Comparison of ENCODE assay signal across 18 cellular contexts in genomic region chr11:134642206-134642605, GRCh38.
DNase-seq lines count a peak whose midpoint lies in the region; ATAC-seq, FAIRE-seq and TF ChIP-seq lines count a peak whose summit lies in the region.
"Had no signal": no experiment of that assay in that cellular context is flagged by ENCODE, and none has a peak within 500 bp of the region (broad histone marks: within the 10 kb centered on the region; RNA-seq: fewer than 3 reads in every experiment).

No MANE protein-coding gene starts in this region.

- H3K4ac ChIP-seq in H1 (replicated peaks; ENCODE audit: insufficient read length, low read depth, low read length) = no peak overlapping the region
- no peak overlapping the region for H3K4ac ChIP-seq in trophoblast cell (ENCODE audit: low read depth, low read length)

- H3K9ac ChIP-seq in H1 (replicated peaks in 1 of 4; ENCODE audit: extremely low read depth in 1 of 4, low read depth in 3 of 4, low read length in 3 of 4) (no peak overlapping the region), trophoblast cell (ENCODE audit: low read length) (no peak overlapping the region)

- no peak overlapping the region for H4K8ac ChIP-seq in H1 (ENCODE audit: extremely low read depth, insufficient read depth, low read length)
- H4K8ac ChIP-seq in trophoblast cell (ENCODE audit: low read depth, low read length) = no peak overlapping the region

- WGBS in H1 (ENCODE audit: extremely low coverage in 1 of 2, insufficient coverage in 1 of 2, insufficient read length in 1 of 2, insufficient replicate concordance in 2 of 2, low coverage in 1 of 2, low lambda C conversion rate in 2 of 2, missing lambda C conversion rate in 1 of 2), 2 experiments = 100% methylated on average over 3 of the region's 3 CpGs; no CpG with 5 or more reads in 1 of the 2 experiments
- no CpG with 5 or more reads among the region's 3 CpGs for WGBS in trophoblast cell (ENCODE audit: extremely low coverage, insufficient coverage, insufficient read length)

- H4K5ac ChIP-seq in H1 (ENCODE audit: insufficient read length, low read depth, low read length) = no peak overlapping the region

- H2AFZ ChIP-seq in H1 (ENCODE audit: low read length) (no peak overlapping the region), trophoblast cell (ENCODE audit: insufficient read depth, low read length, poor library complexity) (no peak overlapping the region)

- no peak overlapping the region for H2BK120ac ChIP-seq in H1 (replicated peaks; ENCODE audit: low read depth, low read length)
- no peak overlapping the region for H2BK120ac ChIP-seq in trophoblast cell (ENCODE audit: insufficient read depth, low read length, poor library complexity)

- ATAC-seq in left colon (peak; percentile 63), upper lobe of right lung (no peak)
- ATAC-seq: A549 had no signal

- intact Hi-C loops in left colon (cut with DNase I, micrococcal nuclease) = no loop called here
- intact Hi-C loops in upper lobe of right lung (cut with DNase I) = no loop called here
- intact Hi-C loops in dorsolateral prefrontal cortex (cut with DNase I) = loop anchor here in 1 of 2 donors (10.0 kb wide), 1 partner anchor 267 kb away; no protein-coding TSS in a partner anchor

- no peak overlapping the region for H4K12ac ChIP-seq in trophoblast cell (ENCODE audit: low read depth, low read length)

- no peak overlapping the region for H3K23ac ChIP-seq in H1 (ENCODE audit: insufficient read length)
- H3K23ac ChIP-seq in trophoblast cell (ENCODE audit: low read length) = no peak overlapping the region

- no peak for TF ChIP-seq RAD21 in H1 (IDR thresholded peaks at IDR 0.05 in 1 of 2, conservative IDR thresholded peaks at IDR 0.05 in 1 of 2; ENCODE audit: low read depth in 2 of 2, low read length in 2 of 2)

- POLR2A ChIA-PET in H1 (lab: Charles Lee; ENCODE audit: partially characterized antibody) = no interaction called here

- H3K4me3 ChIP-seq in H1 (ENCODE audit: extremely low read depth in 1 of 4, insufficient read depth in 2 of 4, low read depth in 3 of 4, low read length in 4 of 4) (no peak overlapping the region), trophoblast cell (ENCODE audit: low read depth, low read length) (no peak overlapping the region), upper lobe of right lung (no peak overlapping the region), dorsolateral prefrontal cortex (no peak overlapping the region)
- H3K4me3 ChIP-seq: A549 had no signal

- H4K91ac ChIP-seq in H1 (replicated peaks; ENCODE audit: insufficient read length, low read length) = peak overlapping the region; percentile 25
- H4K91ac ChIP-seq in trophoblast cell (ENCODE audit: low read depth, low read length) = no peak overlapping the region

- no peak overlapping the region for H3K14ac ChIP-seq in H1 (ENCODE audit: insufficient read length)
- H3K14ac ChIP-seq in trophoblast cell (ENCODE audit: low read length) = no peak overlapping the region

- FAIRE-seq in H1 (lab: Jason Lieb, UNC) = no peak
- FAIRE-seq: A549, D721Med, G401.6, GM12892 had no signal

- TF ChIP-seq POLR2A in H1 (IDR thresholded peaks at IDR 0.05; ENCODE audit: control extremely low read depth in 1 of 2, low read depth in 2 of 2, low read length in 2 of 2) = no peak

- no peaks in the 10 kb centered on the region for H3K79me2 ChIP-seq in H1 (ENCODE audit: control insufficient read depth in 1 of 2, insufficient read depth in 2 of 2, low read length in 2 of 2)
- H3K79me2 ChIP-seq in trophoblast cell (ENCODE audit: control insufficient read depth, insufficient read depth, low read length, poor library complexity) = no peaks in the 10 kb centered on the region

- no peak for TF ChIP-seq EP300 in H1 (IDR thresholded peaks at IDR 0.05; ENCODE audit: borderline replicate concordance in 1 of 2, low read depth in 2 of 2, low read length in 2 of 2)

- H3K4me2 ChIP-seq in H1 (ENCODE audit: insufficient read depth in 1 of 2, low read depth in 2 of 2, low read length in 2 of 2) (no peak overlapping the region), trophoblast cell (ENCODE audit: low read length) (no peak overlapping the region)
- H3K4me2 ChIP-seq: A549 had no signal

- no peak for TF ChIP-seq CTCF in H1 (IDR thresholded peaks at IDR 0.05; ENCODE audit: control extremely low read depth in 1 of 3, insufficient read depth in 1 of 3, low read depth in 1 of 3, low read length in 3 of 3)
- no peak for TF ChIP-seq CTCF in upper lobe of right lung (IDR thresholded peaks at IDR 0.05)
- no peak for TF ChIP-seq CTCF in dorsolateral prefrontal cortex (IDR thresholded peaks at IDR 0.05 in 54 of 56, conservative IDR thresholded peaks at IDR 0.05 in 2 of 56; ENCODE audit: low read depth in 1 of 56, partially characterized antibody in 56 of 56)

- H3K27me3 ChIP-seq in H1 (replicated peaks in 1 of 4; ENCODE audit: control insufficient read depth in 3 of 4, extremely low read depth in 1 of 4, insufficient read depth in 3 of 4, low read length in 3 of 4) = peaks cover 0 to 2% (median 0%) of the 10 kb centered on the region in 4 experiments; a peak in 1 of 7 replicates
- H3K27me3 ChIP-seq in trophoblast cell (ENCODE audit: insufficient read depth, low read length) = no peaks in the 10 kb centered on the region
- peaks cover 4% of the 10 kb centered on the region for H3K27me3 ChIP-seq in upper lobe of right lung
- peaks cover 0 to 11% (median 0%) of the 10 kb centered on the region in 45 donors for H3K27me3 ChIP-seq in dorsolateral prefrontal cortex

- no peak overlapping the region for H3K56ac ChIP-seq in H1 (replicated peaks; ENCODE audit: insufficient read length, low read depth, low read length)

- H2BK15ac ChIP-seq in H1 (ENCODE audit: low read length) = peak overlapping the region; percentile 81; the same call in 1 of the 2 replicates

- no peak overlapping the region for H2BK20ac ChIP-seq in H1 (ENCODE audit: low read length)

- H3K27ac ChIP-seq in H1 (ENCODE audit: low read depth, low read length) (no peak overlapping the region), trophoblast cell (ENCODE audit: low read depth, low read length) (no peak overlapping the region), upper lobe of right lung (no peak overlapping the region), dorsolateral prefrontal cortex (no peak overlapping the region)
- H3K27ac ChIP-seq: A549, C4-2B had no signal

- CTCF ChIA-PET in H1 (lab: Charles Lee; ENCODE audit: partially characterized antibody) = interaction anchor here (1.0 to 1.4 kb wide), 4 partner anchors 9 to 380 kb away, joined by 3 to 4 read pairs (median 4); no protein-coding TSS in a partner anchor

- H2BK12ac ChIP-seq in H1 (ENCODE audit: low read depth, low read length) (no peak overlapping the region), trophoblast cell (ENCODE audit: low read length) (peak overlapping the region; percentile 6)

- H3K4me1 ChIP-seq in H1 (replicated peaks in 1 of 4; ENCODE audit: control insufficient read depth in 3 of 4, insufficient read depth in 4 of 4, low read length in 3 of 4) (peaks cover 1 to 19% (median 4%) of the 10 kb centered on the region in 4 experiments; a peak in 6 of 7 replicates), trophoblast cell (ENCODE audit: control insufficient read depth in 1 of 2, insufficient read depth in 2 of 2, low read length in 2 of 2) (peaks cover 18 to 20% of the 10 kb centered on the region in 2 experiments), upper lobe of right lung (no peaks in the 10 kb centered on the region)
- H3K4me1 ChIP-seq: A549, BE2C had no signal

- no peak overlapping the region for H2BK5ac ChIP-seq in H1 (ENCODE audit: low read depth, low read length)
- no peak overlapping the region for H2BK5ac ChIP-seq in trophoblast cell (ENCODE audit: low read depth, low read length, poor library complexity)

- no peaks in the 10 kb centered on the region for H4K20me1 ChIP-seq in H1 (replicated peaks in 1 of 2; ENCODE audit: control insufficient read depth in 1 of 2, insufficient read depth in 2 of 2, low read length in 2 of 2)

- no peak overlapping the region for H2AK5ac ChIP-seq in H1 (ENCODE audit: low read depth, low read length)
- no peak overlapping the region for H2AK5ac ChIP-seq in trophoblast cell (ENCODE audit: low read length)

- H3K79me1 ChIP-seq in H1 (ENCODE audit: low read depth, low read length) (no peaks in the 10 kb centered on the region), trophoblast cell (ENCODE audit: low read length) (peaks cover 8% of the 10 kb centered on the region)

- H3K18ac ChIP-seq in H1 (ENCODE audit: extremely low read depth, low read length) (no peak overlapping the region), trophoblast cell (ENCODE audit: low read length) (no peak overlapping the region)

- H3K9me3 ChIP-seq in H1 (ENCODE audit: insufficient read depth in 2 of 2, low read depth in 1 of 2, low read length in 1 of 2) (no peaks in the 10 kb centered on the region), trophoblast cell (ENCODE audit: insufficient read depth, low read depth, low read length) (peaks cover 2% of the 10 kb centered on the region), upper lobe of right lung (no peaks in the 10 kb centered on the region)
- H3K9me3 ChIP-seq: A549, BE2C had no signal

- DNase-seq in H1 (ENCODE audit: low read depth in 1 of 2, low spot score in 2 of 2) (no peak), left colon (peak; percentile 11 to 52), trophoblast cell (no peak), upper lobe of right lung (no peak), dorsolateral prefrontal cortex (no peak), HuH-7 (ENCODE audit: low spot score) (no peak)
- DNase-seq: BE2C; CD4-positive, alpha-beta memory T cell; DMS153; DMS79 treated with DMSO at 0.1 percent for 48 hours; EL; HCEC 1CT; HFFc6 had no signal

- no peaks in the 10 kb centered on the region; the same call in 1 of the 2 replicates for H3K23me2 ChIP-seq in H1 (ENCODE audit: low read depth, low read length)

- H3K36me3 ChIP-seq in H1 (ENCODE audit: control insufficient read depth in 2 of 4, insufficient read depth in 4 of 4, low read length in 3 of 4) (no peaks in the 10 kb centered on the region), trophoblast cell (ENCODE audit: control insufficient read depth in 1 of 2, insufficient read depth in 2 of 2, low read length in 2 of 2) (no peaks in the 10 kb centered on the region), upper lobe of right lung (no peaks in the 10 kb centered on the region)
- H3K36me3 ChIP-seq: BE2C had no signal

TF ChIP-seq in H1, 55 proteins besides CTCF, POLR2A, EP300 and RAD21:
- TF ChIP-seq EGR1 (IDR thresholded peaks at IDR 0.05; ENCODE audit: borderline replicate concordance, low read depth, low read length) (no peak), CHD2 (IDR thresholded peaks at IDR 0.05; ENCODE audit: low read length) (no peak), SP1 (IDR thresholded peaks at IDR 0.05; ENCODE audit: low read depth, low read length) (no peak)

Comparison
In these comparisons a context has a peak if more than half of its experiments do, and no peak if none do; other contexts are left out.
1. DNase-seq: peak in left colon (2 of 2); none in H1 (0 of 2), trophoblast cell (0 of 2), upper lobe of right lung (single experiment), dorsolateral prefrontal cortex (0 of 10) and HuH-7 (single experiment).